Comparison of ENCODE assay signal across 25 cellular contexts in genomic region chr12:116802018-116802417, GRCh38.
"Had no signal": no experiment of that assay in that cellular context is flagged by ENCODE, and none has a peak within 500 bp of the region (broad histone marks: within the 10 kb centered on the region; RNA-seq: fewer than 3 reads in every experiment).

No MANE protein-coding gene starts in this region.

- FAIRE-seq: RCC 7860 had no signal

- H3K36me3 ChIP-seq: breast epithelium, colonic mucosa, MG63 had no signal

- H3K4me1 ChIP-seq: breast epithelium, colonic mucosa had no signal

- H3K4me3 ChIP-seq: breast epithelium, colonic mucosa, MG63 had no signal

- DNase-seq: activated CD4-positive, alpha-beta T cell treated with anti-CD3 and anti-CD28 coated beads for 1 hour; activated CD4-positive, alpha-beta T cell treated with anti-CD3 and anti-CD28 coated beads, Interleukin-2, amount 10 ng/mL, durations not matched to agents 24 days and 14 days; activated CD4-positive, alpha-beta T cell treated with anti-CD3 and anti-CD28 coated beads, Interleukin-2, amount 50 U/mL, for 48 hours; activated CD8-positive, alpha-beta memory T cell treated with anti-CD3 and anti-CD28 coated beads, Interleukin-2, amount 10 ng/mL, durations not matched to agents 7 days and 5 days; activated effector memory CD4-positive, alpha-beta T cell treated with Interleukin-2 at 50 U/mL for 16 hours; activated naive CD4-positive, alpha-beta T cell; activated T-cell treated with anti-CD3 and anti-CD28 coated beads, Interleukin-2, amount 50 U/mL, for 24 hours; aorta; caudate nucleus; colonic mucosa; MG63; NCI-H146; NCI-H1930; NCI-H2107; NCI-H345; NCI-H510A; NCI-H526 treated with DMSO at 0.1 percent for 48 hours; NCI-H82; PC-3; SHP77; T-helper 17 cell; T-helper 9 cell had no signal

- H3K27me3 ChIP-seq: breast epithelium, colonic mucosa, MG63 had no signal

- H3K27ac ChIP-seq: breast epithelium, colonic mucosa had no signal

- H3K9me3 ChIP-seq: colonic mucosa, MG63 had no signal

- ATAC-seq: activated CD8-positive, alpha-beta memory T cell treated with anti-CD3 and anti-CD28 coated beads, Interleukin-2, amount 10 ng/mL, durations not matched to agents 7 days and 5 days; PC-3; T-helper 17 cell; WTC11 had no signal
